Comparison of ENCODE assay signal across 2 cellular contexts in genomic region chr16:21218135-21218534, GRCh38.
TF ChIP-seq lines count a peak whose summit lies in the region.

No MANE protein-coding gene starts in this region.

TF ChIP-seq in IMR-90, 13 proteins besides CTCF, POLR2A, EP300 and RAD21:
- TF ChIP-seq FOS (IDR thresholded peaks at IDR 0.05; ENCODE audit: low read depth, low read length) (no peak), CEBPB (IDR thresholded peaks at IDR 0.05; ENCODE audit: low read depth, low read length) (peak; percentile 51), ELK1 (IDR thresholded peaks at IDR 0.05; ENCODE audit: borderline replicate concordance, low read depth, low read length) (no peak)

TF ChIP-seq in HepG2, 621 proteins besides CTCF, POLR2A, EP300 and RAD21:
- TF ChIP-seq MXI1 (IDR thresholded peaks at IDR 0.05; ENCODE audit: borderline replicate concordance, low read depth, low read length) (no peak), KDM5B (CRISPR knock-in tag; IDR thresholded peaks at IDR 0.05; ENCODE audit: borderline replicate concordance) (no peak), ZHX1 (CRISPR knock-in tag; IDR thresholded peaks at IDR 0.05; ENCODE audit: low read depth) (no peak), ZBTB49 (CRISPR knock-in tag; IDR thresholded peaks at IDR 0.05; ENCODE audit: borderline replicate concordance) (no peak), TFDP1 (CRISPR knock-in tag; IDR thresholded peaks at IDR 0.05; ENCODE audit: borderline replicate concordance) (no peak), ZNF605 (CRISPR knock-in tag; IDR thresholded peaks at IDR 0.05) (no peak), HCFC1 (IDR thresholded peaks at IDR 0.05; ENCODE audit: low read depth, low read length) (no peak), GATAD2A (CRISPR knock-in tag; IDR thresholded peaks at IDR 0.05) (peak; percentile 38; the same call in 1 of the 2 replicates), ZNF687 (CRISPR knock-in tag; IDR thresholded peaks at IDR 0.05) (no peak), ZNF547 (CRISPR knock-in tag; IDR thresholded peaks at IDR 0.05) (no peak), CEBPG (CRISPR knock-in tag; IDR thresholded peaks at IDR 0.05) (peak; percentile 94), IRF1 (CRISPR knock-in tag; IDR thresholded peaks at IDR 0.05; ENCODE audit: low read depth) (no peak), CEBPB (IDR thresholded peaks at IDR 0.05; ENCODE audit: borderline replicate concordance, low read depth, low read length) (peak; percentile 96), HMG20A (CRISPR knock-in tag; IDR thresholded peaks at IDR 0.05; ENCODE audit: borderline replicate concordance) (0 out of 2 replicates have a peak, but pooled peaks have one; percentile 29), ZNF431 (CRISPR knock-in tag; IDR thresholded peaks at IDR 0.05; ENCODE audit: borderline replicate concordance, low read depth) (no peak), TEAD3 (CRISPR knock-in tag; optimal IDR thresholded peaks at IDR 0.05; ENCODE audit: borderline replicate concordance) (peak; percentile 22), RXRB (CRISPR knock-in tag; IDR thresholded peaks at IDR 0.05; ENCODE audit: borderline replicate concordance) (0 out of 2 replicates have a peak, but pooled peaks have one; percentile 21), GPN1 (CRISPR knock-in tag; IDR thresholded peaks at IDR 0.05; ENCODE audit: borderline replicate concordance) (no peak), PITX1 (CRISPR knock-in tag; IDR thresholded peaks at IDR 0.05) (peak; percentile 19; the same call in 1 of the 2 replicates), ZNF768 (CRISPR knock-in tag; IDR thresholded peaks at IDR 0.05) (no peak), ZNF839 (CRISPR knock-in tag; IDR thresholded peaks at IDR 0.05; ENCODE audit: borderline replicate concordance) (no peak), TARDBP (CRISPR knock-in tag; IDR thresholded peaks at IDR 0.05) (no peak), SNAPC2 (CRISPR knock-in tag; IDR thresholded peaks at IDR 0.05) (no peak), MZF1 (CRISPR knock-in tag; IDR thresholded peaks at IDR 0.05; ENCODE audit: borderline replicate concordance) (no peak), FOXK1 (CRISPR knock-in tag; IDR thresholded peaks at IDR 0.05; ENCODE audit: borderline replicate concordance, low read depth) (0 out of 2 replicates have a peak, but pooled peaks have one; percentile 14), ZNF609 (CRISPR knock-in tag; IDR thresholded peaks at IDR 0.05; ENCODE audit: borderline replicate concordance) (no peak), ZNF607 (CRISPR knock-in tag; IDR thresholded peaks at IDR 0.05; ENCODE audit: borderline replicate concordance) (no peak), ARNT2 (CRISPR knock-in tag; IDR thresholded peaks at IDR 0.05; ENCODE audit: low read depth) (no peak), KLF11 (CRISPR knock-in tag; IDR thresholded peaks at IDR 0.05) (no peak), SOX6 (IDR thresholded peaks at IDR 0.05) (no peak), SOX6 (CRISPR knock-in tag; IDR thresholded peaks at IDR 0.05) (peak; percentile 40; the same call in 1 of the 2 replicates), STAG1 (CRISPR knock-in tag; IDR thresholded peaks at IDR 0.05) (no peak), TEF (CRISPR knock-in tag; IDR thresholded peaks at IDR 0.05) (peak; percentile 54; the same call in 1 of the 2 replicates), NFYC (CRISPR knock-in tag; IDR thresholded peaks at IDR 0.05) (no peak), ZNF138 (CRISPR knock-in tag; IDR thresholded peaks at IDR 0.05; ENCODE audit: low read depth) (no peak), ZNF780A (CRISPR knock-in tag; IDR thresholded peaks at IDR 0.05) (no peak), SRSF1 (optimal IDR thresholded peaks at IDR 0.05; ENCODE audit: low read depth, low read length) (no peak), HOXA3 (CRISPR knock-in tag; IDR thresholded peaks at IDR 0.05) (no peak), MTERF4 (CRISPR knock-in tag; IDR thresholded peaks at IDR 0.05) (no peak), SOX13 (IDR thresholded peaks at IDR 0.05) (no peak), SOX13 (CRISPR knock-in tag; conservative IDR thresholded peaks at IDR 0.05 in 1 of 2, IDR thresholded peaks at IDR 0.05 in 1 of 2) (no peak; a peak in 1 of 4 replicates), GTF2F1 (IDR thresholded peaks at IDR 0.05; ENCODE audit: low read length) (no peak), THRA (CRISPR knock-in tag; IDR thresholded peaks at IDR 0.05; ENCODE audit: borderline replicate concordance) (no peak), ZNF225 (CRISPR knock-in tag; IDR thresholded peaks at IDR 0.05) (no peak)
